ENCODE assay signal across 8 cellular contexts in the genomic region with DNA sequence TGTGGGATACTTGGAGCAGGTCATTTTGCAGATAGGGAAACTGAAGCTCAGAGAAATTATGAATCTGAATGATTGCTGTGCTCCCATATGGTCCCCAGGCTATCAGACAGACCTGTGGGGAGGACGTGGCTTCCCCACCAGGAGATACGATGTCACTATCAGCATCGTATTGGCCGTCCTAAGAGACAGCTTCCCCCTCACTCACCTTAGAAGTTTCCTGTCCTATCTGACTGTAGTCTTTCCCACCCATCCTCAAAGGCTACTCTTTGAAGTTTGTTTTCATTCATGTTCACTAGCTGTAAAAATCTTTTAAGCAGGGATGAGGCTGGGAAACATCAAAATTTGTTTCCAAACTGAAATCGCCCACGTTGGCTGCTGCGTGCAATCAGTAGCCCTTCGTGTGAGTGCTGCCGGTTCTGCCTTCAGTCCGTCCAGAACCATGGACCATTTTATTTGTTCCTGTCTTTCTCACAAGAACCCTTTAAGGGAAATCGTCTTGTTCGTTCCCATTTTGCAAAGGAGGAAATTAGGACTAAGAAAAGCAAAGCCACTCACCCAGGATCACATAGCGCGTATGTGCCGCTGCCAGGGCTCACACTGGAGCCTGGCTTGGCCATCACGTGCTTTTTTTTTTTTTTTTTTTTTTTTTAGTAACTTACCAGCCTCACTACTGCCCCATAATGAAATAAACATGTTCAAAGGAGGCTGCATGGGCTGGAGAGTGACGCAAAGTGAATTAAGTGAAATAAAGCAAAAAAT. TPM values are rescaled to one million over a fixed set of nuclear protein-coding genes. Genes with fewer than 3 reads are reported as not detected.
DNase-seq lines count a peak whose midpoint lies in the region; ATAC-seq and TF ChIP-seq lines count a peak whose summit lies in the region.

No MANE protein-coding gene starts in this region.

- no peaks in the 10 kb centered on the region for H3K9me3 ChIP-seq in esophagus muscularis mucosa

- no peaks in the 10 kb centered on the region for H3K36me3 ChIP-seq in esophagus muscularis mucosa

- no peaks in the 10 kb centered on the region for H3K9me3 Mint-ChIP-seq in nephron progenitor cell

- peak overlapping the region; percentile 99 for H3K27ac Mint-ChIP-seq in nephron progenitor cell

- DNase-seq in NCI-H510A treated with DMSO at 0.1 percent for 48 hours (lab: John Stamatoyannopoulos, UW) (peak; percentile 36), NCI-H510A (lab: John Stamatoyannopoulos, UW) (no peak), esophagus muscularis mucosa (ENCODE audit: extremely low spot score) (no peak), nephron progenitor cell (no peak), T-helper 9 cell (no peak)

- no peaks in the 10 kb centered on the region for H3K27me3 Mint-ChIP-seq in nephron progenitor cell (ENCODE audit: low read depth, poor library complexity)

- H3K4me1 Mint-ChIP-seq in nephron progenitor cell = peaks cover 58% of the 10 kb centered on the region

- peaks cover 44 to 56% (median 51%) of the 10 kb centered on the region in 4 donors for H3K4me1 ChIP-seq in esophagus muscularis mucosa

- H3K4me3 Mint-ChIP-seq in nephron progenitor cell = peak overlapping the region; percentile 99

- H3K27ac ChIP-seq in esophagus muscularis mucosa (replicated peaks in 1 of 4) = peak overlapping the region; percentile 84 to 93 (median 90)

- no peak for TF ChIP-seq CTCF in esophagus muscularis mucosa (IDR thresholded peaks at IDR 0.05)
- TF ChIP-seq CTCF in nephron progenitor cell (IDR thresholded peaks at IDR 0.05) = no peak

- H3K27me3 ChIP-seq in esophagus muscularis mucosa = no peaks in the 10 kb centered on the region

- peaks cover 4% of the 10 kb centered on the region for H3K36me3 Mint-ChIP-seq in nephron progenitor cell (ENCODE audit: low read depth)

- TF ChIP-seq POLR2A in esophagus muscularis mucosa (IDR thresholded peaks at IDR 0.05; ENCODE audit: low read depth) = no peak

- ATAC-seq in SK-N-SH treated with all-trans-retinoic acid at 6 μM for 48 hours (peak; percentile 70), GM19035 (IDR thresholded peaks at IDR 0.05; ENCODE audit: unreplicated experiment) (no peak), HG02938 (IDR thresholded peaks at IDR 0.05; ENCODE audit: unreplicated experiment) (no peak)

- no peak for TF ChIP-seq EP300 in esophagus muscularis mucosa (IDR thresholded peaks at IDR 0.05)

- intact Hi-C loops in esophagus muscularis mucosa (cut with DNase I) = loop anchor here (5.0 kb wide), 1 partner anchor 40 kb away; no protein-coding TSS in a partner anchor

- peak overlapping the region; percentile 29 to 84 (median 72) for H3K4me3 ChIP-seq in esophagus muscularis mucosa

- 29% methylated on average over 17 of the region's 17 CpGs for WGBS in esophagus muscularis mucosa

TF ChIP-seq in SK-N-SH treated with all-trans-retinoic acid at 6 μM for 48 hours, 23 proteins besides CTCF, POLR2A, EP300 and RAD21 (continues in another document):
- TF ChIP-seq TSHZ2 (CRISPR knock-in tag; IDR thresholded peaks at IDR 0.05) (no peak), TOX (CRISPR knock-in tag; IDR thresholded peaks at IDR 0.05; ENCODE audit: borderline replicate concordance) (no peak), ZNF8 (CRISPR knock-in tag; IDR thresholded peaks at IDR 0.05) (no peak), ZC3H10 (CRISPR knock-in tag; IDR thresholded peaks at IDR 0.05) (no peak), GLIS3 (CRISPR knock-in tag; IDR thresholded peaks at IDR 0.05) (no peak), ZFP3 (CRISPR knock-in tag; IDR thresholded peaks at IDR 0.05) (no peak), ZFP30 (CRISPR knock-in tag; IDR thresholded peaks at IDR 0.05) (no peak), ZNF565 (CRISPR knock-in tag; conservative IDR thresholded peaks at IDR 0.05; ENCODE audit: low read depth) (no peak), ISL1 (CRISPR knock-in tag; IDR thresholded peaks at IDR 0.05) (no peak), PPARA (CRISPR knock-in tag; IDR thresholded peaks at IDR 0.05; ENCODE audit: borderline replicate concordance) (no peak), TCF4 (CRISPR knock-in tag; IDR thresholded peaks at IDR 0.05; ENCODE audit: borderline replicate concordance) (no peak; the same call in 1 of the 2 replicates), SNAI2 (CRISPR knock-in tag; IDR thresholded peaks at IDR 0.05) (no peak), BACH2 (CRISPR knock-in tag; IDR thresholded peaks at IDR 0.05; ENCODE audit: borderline replicate concordance) (no peak), CSDC2 (CRISPR knock-in tag; IDR thresholded peaks at IDR 0.05) (no peak)
- TF ChIP-seq, protein P1, sequence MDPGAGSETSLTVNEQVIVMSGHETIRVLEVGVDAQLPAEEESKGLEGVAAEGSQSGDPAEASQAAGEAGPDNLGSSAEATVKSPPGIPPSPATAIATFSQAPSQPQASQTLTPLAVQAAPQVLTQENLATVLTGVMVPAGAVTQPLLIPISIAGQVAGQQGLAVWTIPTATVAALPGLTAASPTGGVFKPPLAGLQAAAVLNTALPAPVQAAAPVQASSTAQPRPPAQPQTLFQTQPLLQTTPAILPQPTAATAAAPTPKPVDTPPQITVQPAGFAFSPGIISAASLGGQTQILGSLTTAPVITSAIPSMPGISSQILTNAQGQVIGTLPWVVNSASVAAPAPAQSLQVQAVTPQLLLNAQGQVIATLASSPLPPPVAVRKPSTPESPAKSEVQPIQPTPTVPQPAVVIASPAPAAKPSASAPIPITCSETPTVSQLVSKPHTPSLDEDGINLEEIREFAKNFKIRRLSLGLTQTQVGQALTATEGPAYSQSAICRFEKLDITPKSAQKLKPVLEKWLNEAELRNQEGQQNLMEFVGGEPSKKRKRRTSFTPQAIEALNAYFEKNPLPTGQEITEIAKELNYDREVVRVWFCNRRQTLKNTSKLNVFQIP (CRISPR knock-in tag; IDR thresholded peaks at IDR 0.05; ENCODE audit: borderline replicate concordance, low read depth) = no peak
- TF ChIP-seq, protein P2, sequence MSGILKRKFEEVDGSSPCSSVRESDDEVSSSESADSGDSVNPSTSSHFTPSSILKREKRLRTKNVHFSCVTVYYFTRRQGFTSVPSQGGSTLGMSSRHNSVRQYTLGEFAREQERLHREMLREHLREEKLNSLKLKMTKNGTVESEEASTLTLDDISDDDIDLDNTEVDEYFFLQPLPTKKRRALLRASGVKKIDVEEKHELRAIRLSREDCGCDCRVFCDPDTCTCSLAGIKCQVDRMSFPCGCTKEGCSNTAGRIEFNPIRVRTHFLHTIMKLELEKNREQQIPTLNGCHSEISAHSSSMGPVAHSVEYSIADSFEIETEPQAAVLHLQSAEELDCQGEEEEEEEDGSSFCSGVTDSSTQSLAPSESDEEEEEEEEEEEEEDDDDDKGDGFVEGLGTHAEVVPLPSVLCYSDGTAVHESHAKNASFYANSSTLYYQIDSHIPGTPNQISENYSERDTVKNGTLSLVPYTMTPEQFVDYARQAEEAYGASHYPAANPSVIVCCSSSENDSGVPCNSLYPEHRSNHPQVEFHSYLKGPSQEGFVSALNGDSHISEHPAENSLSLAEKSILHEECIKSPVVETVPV (CRISPR knock-in tag; IDR thresholded peaks at IDR 0.05) = no peak
- TF ChIP-seq, protein P3, sequence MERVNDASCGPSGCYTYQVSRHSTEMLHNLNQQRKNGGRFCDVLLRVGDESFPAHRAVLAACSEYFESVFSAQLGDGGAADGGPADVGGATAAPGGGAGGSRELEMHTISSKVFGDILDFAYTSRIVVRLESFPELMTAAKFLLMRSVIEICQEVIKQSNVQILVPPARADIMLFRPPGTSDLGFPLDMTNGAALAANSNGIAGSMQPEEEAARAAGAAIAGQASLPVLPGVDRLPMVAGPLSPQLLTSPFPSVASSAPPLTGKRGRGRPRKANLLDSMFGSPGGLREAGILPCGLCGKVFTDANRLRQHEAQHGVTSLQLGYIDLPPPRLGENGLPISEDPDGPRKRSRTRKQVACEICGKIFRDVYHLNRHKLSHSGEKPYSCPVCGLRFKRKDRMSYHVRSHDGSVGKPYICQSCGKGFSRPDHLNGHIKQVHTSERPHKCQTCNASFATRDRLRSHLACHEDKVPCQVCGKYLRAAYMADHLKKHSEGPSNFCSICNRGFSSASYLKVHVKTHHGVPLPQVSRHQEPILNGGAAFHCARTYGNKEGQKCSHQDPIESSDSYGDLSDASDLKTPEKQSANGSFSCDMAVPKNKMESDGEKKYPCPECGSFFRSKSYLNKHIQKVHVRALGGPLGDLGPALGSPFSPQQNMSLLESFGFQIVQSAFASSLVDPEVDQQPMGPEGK (CRISPR knock-in tag; IDR thresholded peaks at IDR 0.05; ENCODE audit: borderline replicate concordance) = no peak

RNA-seq across cellular contexts. Expression of gene KDM2B, which starts 1.0 kb away (rescaled TPM):
- total RNA-seq in esophagus muscularis mucosa = 10 to 100 TPM; 13.6 to 23.5 (median 20.0) TPM

RNA-seq across cellular contexts. Expression of gene ORAI1, which starts 44.5 kb away (rescaled TPM):
- 10 to 100 TPM in 2 of 4 donors, 1 to 10 TPM in 2; 7.1 to 17.7 (median 13.5) TPM for total RNA-seq in esophagus muscularis mucosa
